ENCODE assay signal across 8 cellular contexts in genomic region chr16:21802352-21802663, GRCh38. TPM values are rescaled to one million over a fixed set of nuclear protein-coding genes. Genes with fewer than 3 reads are reported as not detected.
DNase-seq lines count a peak whose midpoint lies in the region; ATAC-seq, FAIRE-seq and TF ChIP-seq lines count a peak whose summit lies in the region.
"Not testable (repeated sequence)": the region's sequence is repeated elsewhere in the genome, so short reads cannot be mapped to it uniquely, and the experiment has no call there.

No MANE protein-coding gene starts in this region.

- H3K36me3 ChIP-seq in mammary epithelial cell (ENCODE audit: insufficient read depth, low read length) = not testable (repeated sequence)

- not testable (repeated sequence) for H3K4me3 ChIP-seq in mammary epithelial cell (replicated peaks in 1 of 3; ENCODE audit: insufficient read depth in 1 of 3, low read depth in 2 of 3, low read length in 3 of 3)

- H3K36me3 Mint-ChIP-seq in activated CD4-positive, alpha-beta T cell treated with anti-CD3 and anti-CD28 coated beads for 36 hours (ENCODE audit: low read depth) = peaks cover 14% of the 10 kb centered on the region
- not testable (repeated sequence) for H3K36me3 Mint-ChIP-seq in activated T-cell treated with anti-CD3 and anti-CD28 coated beads, Interleukin-2, amount 50 U/mL, for 4 hours (ENCODE audit: insufficient read depth)
- H3K36me3 Mint-ChIP-seq in activated T-helper 17 cell treated with anti-CD3 and anti-CD28 coated beads, Interleukin-2, amount 50 U/mL, for 72 hours (ENCODE audit: low read depth) = peaks cover 50% of the 10 kb centered on the region
- peaks cover 18% of the 10 kb centered on the region for H3K36me3 Mint-ChIP-seq in stimulated activated effector memory CD8-positive, alpha-beta T cell treated with anti-CD3 and anti-CD28 coated beads, Interleukin-12 subunit alpha, Interleukin-12 subunit beta, amount 100 ng/mL, for 72 hours

- not testable (repeated sequence) for H3K27ac ChIP-seq in mammary epithelial cell (ENCODE audit: insufficient read depth, low read depth, low read length)

- dilution Hi-C loops in mammary epithelial cell (cut with HindIII; ENCODE audit: low sequenced_read_pairs) = not testable (repeated sequence)

- not testable (repeated sequence) for TF ChIP-seq CTCF in mammary epithelial cell (conservative IDR thresholded peaks at IDR 0.05 in 1 of 2, IDR thresholded peaks at IDR 0.05 in 1 of 2; ENCODE audit: extremely low read depth in 1 of 2, insufficient read depth in 1 of 2, low read depth in 1 of 2, low read length in 2 of 2)

- H3K4me1 ChIP-seq in mammary epithelial cell (ENCODE audit: insufficient read depth, low read length) = not testable (repeated sequence)

- H3K79me2 ChIP-seq in mammary epithelial cell (ENCODE audit: insufficient read depth, low read length) = not testable (repeated sequence)

- CTCF ChIA-PET in activated CD4-positive, alpha-beta T cell treated with anti-CD3 and anti-CD28 coated beads for 36 hours (lab: Charles Lee) = interaction anchor here (0.6 to 1.2 kb wide), 3 partner anchors 137 to 227 kb away, joined by 3 read pairs; no protein-coding TSS in a partner anchor
- CTCF ChIA-PET in mammary epithelial cell (lab: Charles Lee; ENCODE audit: low non-redundant PET) = not testable (repeated sequence)

- FAIRE-seq in H54 (lab: Jason Lieb, UNC) (peak; percentile 75), endometrium (lab: Jason Lieb, UNC) (peak; percentile 59)

- not testable (repeated sequence) for H3K4me1 Mint-ChIP-seq in activated CD4-positive, alpha-beta T cell treated with anti-CD3 and anti-CD28 coated beads for 36 hours; activated T-cell treated with anti-CD3 and anti-CD28 coated beads, Interleukin-2, amount 50 U/mL, for 4 hours (ENCODE audit: low read depth); activated T-helper 17 cell treated with anti-CD3 and anti-CD28 coated beads, Interleukin-2, amount 50 U/mL, for 72 hours; stimulated activated effector memory CD8-positive, alpha-beta T cell treated with anti-CD3 and anti-CD28 coated beads, Interleukin-12 subunit alpha, Interleukin-12 subunit beta, amount 100 ng/mL, for 72 hours

- POLR2A ChIA-PET in activated CD4-positive, alpha-beta T cell treated with anti-CD3 and anti-CD28 coated beads for 36 hours (lab: Charles Lee) = not testable (repeated sequence)

- TF ChIP-seq POLR2A in H54 (IDR thresholded peaks at IDR 0.05; ENCODE audit: low read depth, low read length) = not testable (repeated sequence)

- H4K20me1 ChIP-seq in mammary epithelial cell (ENCODE audit: insufficient read depth, low read length) = not testable (repeated sequence)

- not testable (repeated sequence) for H3K4me2 ChIP-seq in mammary epithelial cell (ENCODE audit: insufficient read depth, low read depth, low read length)

- DNase-seq in H54 (ENCODE audit: insufficient read length, low spot score); activated CD4-positive, alpha-beta T cell treated with anti-CD3 and anti-CD28 coated beads for 36 hours; activated T-cell treated with anti-CD3 and anti-CD28 coated beads, Interleukin-2, amount 50 U/mL, for 4 hours; mammary epithelial cell; stimulated activated effector memory CD8-positive, alpha-beta T cell treated with anti-CD3 and anti-CD28 coated beads, Interleukin-12 subunit alpha, Interleukin-12 subunit beta, amount 100 ng/mL, for 72 hours (ENCODE audit: low spot score in 2 of 2): not testable (repeated sequence)
- peak; percentile 9 for DNase-seq in fibroblast of gingiva (ENCODE audit: low read depth)

- in situ Hi-C loops in mammary epithelial cell (cut with MboI; ENCODE audit: low sequenced_read_pairs in 2 of 2) = loop anchor here (25.0 kb wide), 3 partner anchors 140 to 385 kb away; partner anchors contain the start of genes IGSF6 (in 1 of the 2), OTOA (in 1 of the 2) and UQCRC2 (in 1 of the 2)

- not testable (repeated sequence) for H3K27me3 Mint-ChIP-seq in activated CD4-positive, alpha-beta T cell treated with anti-CD3 and anti-CD28 coated beads for 36 hours; activated T-cell treated with anti-CD3 and anti-CD28 coated beads, Interleukin-2, amount 50 U/mL, for 4 hours (ENCODE audit: low read depth); activated T-helper 17 cell treated with anti-CD3 and anti-CD28 coated beads, Interleukin-2, amount 50 U/mL, for 72 hours

- not testable (repeated sequence) for H3K4me3 Mint-ChIP-seq in activated CD4-positive, alpha-beta T cell treated with anti-CD3 and anti-CD28 coated beads for 36 hours; activated T-cell treated with anti-CD3 and anti-CD28 coated beads, Interleukin-2, amount 50 U/mL, for 4 hours; activated T-helper 17 cell treated with anti-CD3 and anti-CD28 coated beads, Interleukin-2, amount 50 U/mL, for 72 hours; stimulated activated effector memory CD8-positive, alpha-beta T cell treated with anti-CD3 and anti-CD28 coated beads, Interleukin-12 subunit alpha, Interleukin-12 subunit beta, amount 100 ng/mL, for 72 hours

- H2AFZ ChIP-seq in mammary epithelial cell (ENCODE audit: low read depth, low read length) = peak overlapping the region; percentile 56

- intact Hi-C loops in activated CD4-positive, alpha-beta T cell treated with anti-CD3 and anti-CD28 coated beads for 36 hours (cut with DNase I, micrococcal nuclease) = loop anchor here in 1 of 2 experiments (10.0 kb wide), 1 partner anchor 48 kb away; no protein-coding TSS in a partner anchor
- intact Hi-C loops in mammary epithelial cell (cut with micrococcal nuclease) = not testable (repeated sequence)

- BruUV-seq in mammary epithelial cell (replicated peaks; lab: Mats Ljungman, UMichigan) = not testable (repeated sequence)

- H3K27me3 ChIP-seq in mammary epithelial cell (ENCODE audit: insufficient read depth, low read length) = not testable (repeated sequence)

- H3K9me3 ChIP-seq in mammary epithelial cell (replicated peaks; ENCODE audit: insufficient read depth, low read length) = not testable (repeated sequence)

- H3K27ac Mint-ChIP-seq in activated CD4-positive, alpha-beta T cell treated with anti-CD3 and anti-CD28 coated beads for 36 hours; activated T-helper 17 cell treated with anti-CD3 and anti-CD28 coated beads, Interleukin-2, amount 50 U/mL, for 72 hours; stimulated activated effector memory CD8-positive, alpha-beta T cell treated with anti-CD3 and anti-CD28 coated beads, Interleukin-12 subunit alpha, Interleukin-12 subunit beta, amount 100 ng/mL, for 72 hours: not testable (repeated sequence)

- not testable (repeated sequence) for H3K9me3 Mint-ChIP-seq in activated CD4-positive, alpha-beta T cell treated with anti-CD3 and anti-CD28 coated beads for 36 hours (ENCODE audit: low read depth); activated T-cell treated with anti-CD3 and anti-CD28 coated beads, Interleukin-2, amount 50 U/mL, for 4 hours; activated T-helper 17 cell treated with anti-CD3 and anti-CD28 coated beads, Interleukin-2, amount 50 U/mL, for 72 hours; stimulated activated effector memory CD8-positive, alpha-beta T cell treated with anti-CD3 and anti-CD28 coated beads, Interleukin-12 subunit alpha, Interleukin-12 subunit beta, amount 100 ng/mL, for 72 hours

- peak; percentile 72 for ATAC-seq in activated CD4-positive, alpha-beta T cell treated with anti-CD3 and anti-CD28 coated beads for 36 hours
- peak; percentile 38 to 43 for ATAC-seq in activated T-cell treated with anti-CD3 and anti-CD28 coated beads, Interleukin-2, amount 50 U/mL, for 4 hours
- ATAC-seq in activated T-helper 17 cell treated with anti-CD3 and anti-CD28 coated beads, Interleukin-2, amount 50 U/mL, for 72 hours (replicated peaks) = peak; percentile 66
- peak; percentile 78 for ATAC-seq in stimulated activated effector memory CD8-positive, alpha-beta T cell treated with anti-CD3 and anti-CD28 coated beads, Interleukin-12 subunit alpha, Interleukin-12 subunit beta, amount 100 ng/mL, for 72 hours

- WGBS in mammary epithelial cell (ENCODE audit: low coverage, missing lambda C conversion rate) = 46% methylated on average over 2 of the region's 2 CpGs

- not testable (repeated sequence) for H3K9ac ChIP-seq in mammary epithelial cell (ENCODE audit: insufficient read depth, low read length)

RNA-seq across cellular contexts. Expression of gene NPIPB4, which starts 55.2 kb away (rescaled TPM):
- total RNA-seq in activated CD4-positive, alpha-beta T cell treated with anti-CD3 and anti-CD28 coated beads for 36 hours = 100 to 1,000 TPM; 109 to 121 TPM
- total RNA-seq in activated T-cell treated with anti-CD3 and anti-CD28 coated beads, Interleukin-2, amount 50 U/mL, for 4 hours = 10 to 100 TPM; 72.4 to 88.3 (median 84.4) TPM
- total RNA-seq in activated T-helper 17 cell treated with anti-CD3 and anti-CD28 coated beads, Interleukin-2, amount 50 U/mL, for 72 hours = 100 to 1,000 TPM; 187 to 263 TPM
- total RNA-seq in mammary epithelial cell = 100 to 1,000 TPM in 1 of 2 donors, 10 to 100 TPM in 1; 42.2 to 225 TPM
- 15.5 TPM for polyA plus RNA-seq in mammary epithelial cell
- polyA minus RNA-seq in mammary epithelial cell = 29.4 TPM
